In the genomic region with DNA sequence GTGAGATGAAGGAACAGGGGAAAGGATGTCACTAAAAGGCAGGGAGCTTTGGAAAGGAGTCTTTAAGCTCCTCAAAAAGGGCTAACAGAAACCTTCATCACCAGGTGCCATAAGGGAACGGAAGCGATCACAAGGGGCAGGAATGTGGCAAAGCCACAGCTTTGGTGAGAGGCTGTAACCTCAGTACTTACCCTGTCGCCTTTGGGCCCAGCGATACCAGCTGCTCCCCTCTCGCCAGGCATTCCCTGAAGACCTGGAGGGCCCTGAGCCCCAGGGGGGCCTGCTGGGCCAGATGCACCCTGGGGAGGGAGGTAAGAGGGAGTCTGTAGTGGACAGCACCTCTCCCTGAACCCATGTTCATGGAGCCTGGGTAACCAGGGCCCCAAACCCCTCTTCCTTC, we compare ENCODE assay signal across 31 cellular contexts. TPM values are rescaled to one million over a fixed set of nuclear protein-coding genes. Genes with fewer than 3 reads are reported as not detected.
"Had no signal": no experiment of that assay in that cellular context is flagged by ENCODE, and none has a peak within 500 bp of the region (broad histone marks: within the 10 kb centered on the region; RNA-seq: fewer than 3 reads in every experiment).

No MANE protein-coding gene starts in this region.

- H3K27me3 ChIP-seq: cardiac muscle cell, MG63, Peyer's patch, SJSA1 had no signal

- H3K27ac ChIP-seq: cardiac muscle cell, Peyer's patch, SJSA1 had no signal

- ATAC-seq: activated T-helper 17 cell treated with anti-CD3 and anti-CD28 coated beads, Interleukin-2, amount 50 U/mL, for 72 hours; SK-N-SH treated with all-trans-retinoic acid at 6 μM for 48 hours had no signal

- DNase-seq: activated CD4-positive, alpha-beta memory T cell treated with anti-CD3 and anti-CD28 coated beads, Interleukin-2, amount 10 ng/mL, durations not matched to agents 7 days and 5 days; activated CD4-positive, alpha-beta T cell treated with anti-CD3 and anti-CD28 coated beads for 1 hour; activated CD4-positive, alpha-beta T cell treated with anti-CD3 and anti-CD28 coated beads, Interleukin-2, amount 50 U/mL, for 1 hour; activated gamma-delta T cell; activated naive CD4-positive, alpha-beta T cell treated with anti-CD3 and anti-CD28 coated beads for 36 hours; activated T-cell treated with anti-CD3 and anti-CD28 coated beads for 4 hours; activated T-cell treated with anti-CD3 and anti-CD28 coated beads, Interleukin-2, amount 50 U/mL, for 48 hours; amygdala; MG63; NCI-H1105; NCI-H1436 treated with DMSO at 0.1 percent for 48 hours; NCI-H187; NCI-H2081; NCI-H2171 treated with DMSO at 0.1 percent for 48 hours; NCI-H345; NCI-H510A; NCI-H526 treated with DMSO at 0.1 percent for 48 hours; NCI-H82; NK-92 treated with Interleukin-12 subunit alpha and Interleukin-12 subunit beta, amount 100 ng/mL, for 24 hours; Peyer's patch; SHP77; SW 1271 had no signal

- H3K27ac Mint-ChIP-seq: activated CD4-positive, alpha-beta memory T cell treated with anti-CD3 and anti-CD28 coated beads, Interleukin-2, amount 10 ng/mL, durations not matched to agents 7 days and 5 days; activated naive CD4-positive, alpha-beta T cell treated with anti-CD3 and anti-CD28 coated beads for 36 hours; activated naive CD8-positive, alpha-beta T cell; activated T-helper 17 cell treated with anti-CD3 and anti-CD28 coated beads, Interleukin-2, amount 50 U/mL, for 72 hours; brain; T-helper 1 cell treated with Interleukin-12 subunit alpha and Interleukin-12 subunit beta and Interleukin-4 antibody, amounts not matched to agents 30 μg/mL and 1 μg/mL, for 36 hours had no signal

- H3K4me3 ChIP-seq: cardiac muscle cell, MG63, Peyer's patch, SJSA1 had no signal

- H3K9me3 ChIP-seq: MG63, Peyer's patch, SJSA1 had no signal

- H3K4me3 Mint-ChIP-seq: activated CD4-positive, alpha-beta memory T cell treated with anti-CD3 and anti-CD28 coated beads, Interleukin-2, amount 10 ng/mL, durations not matched to agents 7 days and 5 days; activated naive CD4-positive, alpha-beta T cell treated with anti-CD3 and anti-CD28 coated beads for 36 hours; activated naive CD8-positive, alpha-beta T cell; activated T-helper 17 cell treated with anti-CD3 and anti-CD28 coated beads, Interleukin-2, amount 50 U/mL, for 72 hours; brain; T-helper 1 cell treated with Interleukin-12 subunit alpha and Interleukin-12 subunit beta and Interleukin-4 antibody, amounts not matched to agents 30 μg/mL and 1 μg/mL, for 36 hours had no signal

- H3K36me3 ChIP-seq: MG63, Peyer's patch, SJSA1 had no signal

- FAIRE-seq: astrocyte had no signal

- H3K36me3 Mint-ChIP-seq: activated naive CD8-positive, alpha-beta T cell; brain had no signal

- H3K4me1 ChIP-seq: SJSA1 had no signal

- H3K4me1 Mint-ChIP-seq: activated CD4-positive, alpha-beta memory T cell treated with anti-CD3 and anti-CD28 coated beads, Interleukin-2, amount 10 ng/mL, durations not matched to agents 7 days and 5 days had no signal

- H3K9me3 Mint-ChIP-seq: activated CD4-positive, alpha-beta memory T cell treated with anti-CD3 and anti-CD28 coated beads, Interleukin-2, amount 10 ng/mL, durations not matched to agents 7 days and 5 days; activated naive CD4-positive, alpha-beta T cell treated with anti-CD3 and anti-CD28 coated beads for 36 hours; activated T-helper 17 cell treated with anti-CD3 and anti-CD28 coated beads, Interleukin-2, amount 50 U/mL, for 72 hours; T-helper 1 cell treated with Interleukin-12 subunit alpha and Interleukin-12 subunit beta and Interleukin-4 antibody, amounts not matched to agents 30 μg/mL and 1 μg/mL, for 36 hours had no signal

RNA-seq across cellular contexts. Expression of a gene that starts 22.0 kb away (rescaled TPM):
- total RNA-seq: activated CD4-positive, alpha-beta memory T cell treated with anti-CD3 and anti-CD28 coated beads, Interleukin-2, amount 10 ng/mL, durations not matched to agents 7 days and 5 days; activated CD8-positive, alpha-beta memory T cell treated with anti-CD3 and anti-CD28 coated beads for 36 hours; activated naive CD4-positive, alpha-beta T cell treated with anti-CD3 and anti-CD28 coated beads for 36 hours; activated T-helper 17 cell treated with anti-CD3 and anti-CD28 coated beads, Interleukin-2, amount 50 U/mL, for 72 hours; SJSA1 had no signal
